In the genomic region with DNA sequence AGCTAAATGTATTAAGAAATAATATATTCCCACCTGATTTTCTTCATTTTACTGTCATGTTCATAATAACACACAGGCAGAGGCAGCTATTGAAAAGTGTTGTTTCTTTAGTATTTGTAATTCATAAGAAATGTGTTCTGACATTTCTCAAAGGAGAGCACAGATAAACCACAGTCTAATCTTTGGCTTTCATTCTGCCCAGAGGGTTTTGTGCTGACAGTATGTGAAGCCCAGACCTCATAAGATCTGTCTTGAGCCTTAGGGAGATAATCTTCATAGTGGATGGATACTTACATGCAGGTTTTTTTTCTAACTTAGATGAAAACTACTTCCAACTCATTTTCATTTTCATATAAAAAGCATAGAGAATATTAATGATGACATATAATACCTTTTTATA, we compare ENCODE assay signal across 23 cellular contexts.
"Had no signal": no experiment of that assay in that cellular context is flagged by ENCODE, and none has a peak within 500 bp of the region (broad histone marks: within the 10 kb centered on the region; RNA-seq: fewer than 3 reads in every experiment).

No MANE protein-coding gene starts in this region.

- H3K9me3 Mint-ChIP-seq: memory B cell, natural killer cell had no signal

- H3K27me3 Mint-ChIP-seq: memory B cell, progenitor cell of endocrine pancreas had no signal

- H3K4me3 ChIP-seq: coronary artery, gastroesophageal sphincter, heart right ventricle, left lung, right atrium auricular region, skin epidermis, tibial nerve, vagina had no signal

- H3K4me1 Mint-ChIP-seq: memory B cell, natural killer cell had no signal

- H3K4me3 Mint-ChIP-seq: memory B cell, natural killer cell had no signal

- H3K36me3 ChIP-seq: gastroesophageal sphincter, heart right ventricle, left lung, right atrium auricular region, tibial nerve, vagina had no signal

- H3K27ac ChIP-seq: coronary artery, gastroesophageal sphincter, heart right ventricle, left lung, right atrium auricular region, skin epidermis, tibial nerve, vagina had no signal

- H3K27ac Mint-ChIP-seq: memory B cell, natural killer cell, progenitor cell of endocrine pancreas had no signal

- H3K27me3 ChIP-seq: gastroesophageal sphincter, heart right ventricle, left lung, right atrium auricular region, tibial nerve, vagina had no signal

- H3K4me1 ChIP-seq: heart right ventricle, left lung, right atrium auricular region, tibial nerve, vagina had no signal

- H3K36me3 Mint-ChIP-seq: memory B cell, natural killer cell had no signal

- H3K9me3 ChIP-seq: gastroesophageal sphincter, heart right ventricle, left lung, right atrium auricular region, tibial nerve, vagina had no signal

- DNase-seq: activated CD4-positive, alpha-beta T cell treated with anti-CD3 and anti-CD28 coated beads for 1 hour; activated CD4-positive, alpha-beta T cell treated with anti-CD3 and anti-CD28 coated beads, Interleukin-2, amount 50 U/mL, for 4 hours; activated naive CD4-positive, alpha-beta T cell; activated T-cell treated with anti-CD3 and anti-CD28 coated beads for 4 hours; caudate nucleus; effector CD8-positive, alpha-beta T cell; heart right ventricle; kidney; left lung; natural killer cell; stimulated activated CD4-positive, alpha-beta T cell treated with anti-CD3 and anti-CD28 coated beads, Interleukin-4, amount 100 ng/mL, for 4 hours; stimulated activated CD8-positive, alpha-beta memory T cell treated with anti-CD3 and anti-CD28 coated beads, Interleukin-4, amount 100 ng/mL, for 48 hours; stimulated activated naive CD4-positive, alpha-beta T cell treated with Interleukin-2 at 50 U/mL for 16 hours; substantia nigra; T-helper 9 cell had no signal
